ENCODE assay signal across 16 cellular contexts in genomic region chr20:18727032-18727508, GRCh38.
DNase-seq lines count a peak whose midpoint lies in the region; ATAC-seq and TF ChIP-seq lines count a peak whose summit lies in the region.
"Had no signal": no experiment of that assay in that cellular context is flagged by ENCODE, and none has a peak within 500 bp of the region (broad histone marks: within the 10 kb centered on the region; RNA-seq: fewer than 3 reads in every experiment).

No MANE protein-coding gene starts in this region.

- no peaks in the 10 kb centered on the region for H3K36me3 Mint-ChIP-seq in WTC11

- H3K27ac Mint-ChIP-seq in WTC11, result no peak overlapping the region
- H3K27ac Mint-ChIP-seq: activated CD4-positive, alpha-beta T cell treated with anti-CD3 and anti-CD28 coated beads, Interleukin-2, amount 10 ng/mL, durations not matched to agents 24 days and 14 days had no signal

- ATAC-seq in WTC11 (peak; percentile 40), right cardiac atrium (no peak), HG02973 (IDR thresholded peaks at IDR 0.05; ENCODE audit: unreplicated experiment) (no peak)
- ATAC-seq: heart right ventricle had no signal

- H3K9me3 Mint-ChIP-seq in WTC11, result no peaks in the 10 kb centered on the region
- H3K9me3 Mint-ChIP-seq: activated CD4-positive, alpha-beta T cell treated with anti-CD3 and anti-CD28 coated beads, Interleukin-2, amount 10 ng/mL, durations not matched to agents 24 days and 14 days had no signal

- H3K27ac ChIP-seq in right cardiac atrium (ENCODE audit: low read length), result no peak overlapping the region
- H3K27ac ChIP-seq: cardiac muscle cell, heart right ventricle, testis had no signal

- POLR2A ChIA-PET in WTC11 (lab: Charles Lee), result no interaction called here

- H3K4me3 Mint-ChIP-seq in WTC11, result no peak overlapping the region
- H3K4me3 Mint-ChIP-seq: activated CD4-positive, alpha-beta T cell treated with anti-CD3 and anti-CD28 coated beads, Interleukin-2, amount 10 ng/mL, durations not matched to agents 24 days and 14 days had no signal

- peaks cover 5% of the 10 kb centered on the region for H3K4me1 ChIP-seq in right cardiac atrium (ENCODE audit: control insufficient read depth, insufficient read depth, low read length)
- H3K4me1 ChIP-seq: Caco-2 had no signal

- CTCF ChIA-PET in WTC11 (lab: Charles Lee), result no interaction called here

- no peaks in the 10 kb centered on the region for H3K27me3 ChIP-seq in right cardiac atrium (ENCODE audit: control insufficient read depth, insufficient read depth)
- H3K27me3 ChIP-seq: cardiac muscle cell, heart right ventricle, testis had no signal

- H3K9me3 ChIP-seq in right cardiac atrium (ENCODE audit: control insufficient read depth, low read length), result no peaks in the 10 kb centered on the region
- H3K9me3 ChIP-seq: Caco-2, heart right ventricle, testis had no signal

- no peak for TF ChIP-seq CTCF in WTC11 (IDR thresholded peaks at IDR 0.05)

- DNase-seq in NCI-H146 (lab: John Stamatoyannopoulos, UW), result peak; percentile 47
- DNase-seq in NCI-H146 treated with DMSO at 0.1 percent for 48 hours (lab: John Stamatoyannopoulos, UW; ENCODE audit: unreplicated experiment), result no peak
- peak; percentile 86 for DNase-seq in NCI-H1105 treated with DMSO at 0.1 percent for 48 hours (lab: John Stamatoyannopoulos, UW)
- no peak for DNase-seq in WTC11 (ENCODE audit: low spot score)
- peak; percentile 33 for DNase-seq in renal cortical epithelial cell (ENCODE audit: low read depth)
- no peak for DNase-seq in right cardiac atrium
- no peak for DNase-seq in SW480 (ENCODE audit: low spot score)
- DNase-seq: 8988T; activated CD4-positive, alpha-beta T cell treated with anti-CD3 and anti-CD28 coated beads, Interleukin-2, amount 10 ng/mL, durations not matched to agents 24 days and 14 days; activated effector memory CD4-positive, alpha-beta T cell treated with anti-CD3 and anti-CD28 coated beads, Interleukin-2, amount 50 U/mL, for 16 hours; Caco-2; heart right ventricle; occipital lobe; testis had no signal

- WGBS in right cardiac atrium, result 87% methylated on average over 9 of the region's 9 CpGs

- no peaks in the 10 kb centered on the region for H3K27me3 Mint-ChIP-seq in WTC11 (ENCODE audit: low read depth)
- H3K27me3 Mint-ChIP-seq: activated CD4-positive, alpha-beta T cell treated with anti-CD3 and anti-CD28 coated beads, Interleukin-2, amount 10 ng/mL, durations not matched to agents 24 days and 14 days had no signal

- H3K4me1 Mint-ChIP-seq in WTC11, result peaks cover 27% of the 10 kb centered on the region

- no peak overlapping the region for H3K4me3 ChIP-seq in right cardiac atrium (ENCODE audit: low read length)
- H3K4me3 ChIP-seq: cardiac muscle cell, heart right ventricle, testis had no signal

- intact Hi-C loops in right cardiac atrium (cut with DNase I), result no loop called here

TF ChIP-seq in WTC11, 78 proteins besides CTCF, POLR2A, EP300 and RAD21:
- TF ChIP-seq, protein P1, sequence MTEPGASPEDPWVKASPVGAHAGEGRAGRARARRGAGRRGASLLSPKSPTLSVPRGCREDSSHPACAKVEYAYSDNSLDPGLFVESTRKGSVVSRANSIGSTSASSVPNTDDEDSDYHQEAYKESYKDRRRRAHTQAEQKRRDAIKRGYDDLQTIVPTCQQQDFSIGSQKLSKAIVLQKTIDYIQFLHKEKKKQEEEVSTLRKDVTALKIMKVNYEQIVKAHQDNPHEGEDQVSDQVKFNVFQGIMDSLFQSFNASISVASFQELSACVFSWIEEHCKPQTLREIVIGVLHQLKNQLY (CRISPR knock-in tag; IDR thresholded peaks at IDR 0.05), result no peak
- TF ChIP-seq FOXP4 (CRISPR knock-in tag; IDR thresholded peaks at IDR 0.05) (no peak), GRHL2 (CRISPR knock-in tag; IDR thresholded peaks at IDR 0.05; ENCODE audit: insufficient replicate concordance, severe bottlenecking) (no peak), JAZF1 (CRISPR knock-in tag; IDR thresholded peaks at IDR 0.05) (no peak), ZNF317 (CRISPR knock-in tag; IDR thresholded peaks at IDR 0.05; ENCODE audit: borderline replicate concordance, low read depth) (no peak)
- TF ChIP-seq, protein P2, sequence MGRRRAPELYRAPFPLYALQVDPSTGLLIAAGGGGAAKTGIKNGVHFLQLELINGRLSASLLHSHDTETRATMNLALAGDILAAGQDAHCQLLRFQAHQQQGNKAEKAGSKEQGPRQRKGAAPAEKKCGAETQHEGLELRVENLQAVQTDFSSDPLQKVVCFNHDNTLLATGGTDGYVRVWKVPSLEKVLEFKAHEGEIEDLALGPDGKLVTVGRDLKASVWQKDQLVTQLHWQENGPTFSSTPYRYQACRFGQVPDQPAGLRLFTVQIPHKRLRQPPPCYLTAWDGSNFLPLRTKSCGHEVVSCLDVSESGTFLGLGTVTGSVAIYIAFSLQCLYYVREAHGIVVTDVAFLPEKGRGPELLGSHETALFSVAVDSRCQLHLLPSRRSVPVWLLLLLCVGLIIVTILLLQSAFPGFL (CRISPR knock-in tag; IDR thresholded peaks at IDR 0.05; ENCODE audit: borderline replicate concordance), result no peak
- TF ChIP-seq, protein P3, sequence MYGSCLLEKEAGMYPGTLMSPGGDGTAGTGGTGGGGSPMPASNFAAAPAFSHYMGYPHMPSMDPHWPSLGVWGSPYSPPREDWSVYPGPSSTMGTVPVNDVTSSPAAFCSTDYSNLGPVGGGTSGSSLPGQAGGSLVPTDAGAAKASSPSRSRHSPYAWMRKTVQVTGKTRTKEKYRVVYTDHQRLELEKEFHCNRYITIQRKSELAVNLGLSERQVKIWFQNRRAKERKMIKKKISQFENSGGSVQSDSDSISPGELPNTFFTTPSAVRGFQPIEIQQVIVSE (CRISPR knock-in tag; IDR thresholded peaks at IDR 0.05; ENCODE audit: borderline replicate concordance), result no peak

Comparison
In these comparisons a context has a peak if more than half of its experiments do, and no peak if none do; other contexts are left out.
1. DNase-seq: peak in NCI-H146 (single experiment), NCI-H1105 treated with DMSO at 0.1 percent for 48 hours (single experiment) and renal cortical epithelial cell (single experiment); none in NCI-H146 treated with DMSO at 0.1 percent for 48 hours (single experiment), WTC11 (single experiment), right cardiac atrium (0 of 3) and SW480 (single experiment).